In genomic region chr12:11651377-11651776, GRCh38 we compare ENCODE assay signal across 9 cellular contexts. TPM values are rescaled to one million over a fixed set of nuclear protein-coding genes. Genes with fewer than 3 reads are reported as not detected.
DNase-seq lines count a peak whose midpoint lies in the region; ATAC-seq and TF ChIP-seq lines count a peak whose summit lies in the region.
"Had no signal": no experiment of that assay in that cellular context is flagged by ENCODE, and none has a peak within 500 bp of the region (broad histone marks: within the 10 kb centered on the region; RNA-seq: fewer than 3 reads in every experiment).

No MANE protein-coding gene starts in this region.

- no peak for ATAC-seq in left ventricle myocardium superior

- in situ Hi-C loops in brain microvascular endothelial cell (cut with HindIII; ENCODE audit: low pct_ligation_motif_present, low sequenced_read_pairs): no loop called here

- H3K4me1 ChIP-seq in cardiac muscle cell (ENCODE audit: low read depth): peaks cover 38% of the 10 kb centered on the region
- peaks cover 34% of the 10 kb centered on the region for H3K4me1 ChIP-seq in mesodermal cell (ENCODE audit: control insufficient read depth, insufficient read depth, low read length, poor library complexity, severe bottlenecking)
- peaks cover 2% of the 10 kb centered on the region for H3K4me1 ChIP-seq in urinary bladder (ENCODE audit: insufficient read depth)

- H3K36me3 ChIP-seq in cardiac muscle cell (no peaks in the 10 kb centered on the region), brain microvascular endothelial cell (replicated peaks) (no peaks in the 10 kb centered on the region), mesodermal cell (ENCODE audit: control insufficient read depth, insufficient read depth, low read length) (peaks cover 4% of the 10 kb centered on the region), urinary bladder (ENCODE audit: insufficient read depth) (no peaks in the 10 kb centered on the region)

- intact Hi-C loops in left ventricle myocardium superior (cut with micrococcal nuclease): loop anchor here (10.0 kb wide), 1 partner anchor 163 kb away; no protein-coding TSS in a partner anchor

- 57% methylated on average over 1 of the region's 5 CpGs; no CpG with 5 or more reads in 1 of the 2 experiments for WGBS in mesodermal cell (ENCODE audit: insufficient coverage in 2 of 2), 2 experiments
- 19% methylated on average over 5 of the region's 5 CpGs for WGBS in urinary bladder

- H3K27me3 ChIP-seq in cardiac muscle cell: no peaks in the 10 kb centered on the region
- no peaks in the 10 kb centered on the region for H3K27me3 ChIP-seq in brain microvascular endothelial cell (replicated peaks)

- DNase-seq in cardiac muscle cell (ENCODE audit: low read depth in 1 of 2, low spot score in 1 of 2) (no peak), left ventricle myocardium superior (no peak), brain microvascular endothelial cell (no peak), NCI-H2029 (lab: John Stamatoyannopoulos, UW) (no peak), GM03348 (ENCODE audit: low spot score) (no peak)
- no peak for DNase-seq in activated CD8-positive, alpha-beta memory T cell treated with anti-CD3 and anti-CD28 coated beads, Interleukin-2, amount 50 U/mL, for 48 hours
- DNase-seq: foreskin melanocyte had no signal

- TF ChIP-seq CTCF in cardiac muscle cell (IDR thresholded peaks at IDR 0.05; ENCODE audit: low read depth, low read length): no peak
- no peak for TF ChIP-seq CTCF in brain microvascular endothelial cell (IDR thresholded peaks at IDR 0.05; ENCODE audit: low read depth, low read length, missing control alignments)

- H3K9me3 ChIP-seq in cardiac muscle cell (ENCODE audit: low read depth) (no peaks in the 10 kb centered on the region), mesodermal cell (ENCODE audit: control insufficient read depth, low read length) (no peaks in the 10 kb centered on the region)

- no peak overlapping the region for H3K27ac ChIP-seq in cardiac muscle cell
- peak overlapping the region; percentile 99 for H3K27ac ChIP-seq in brain microvascular endothelial cell
- no peak overlapping the region for H3K27ac ChIP-seq in mesodermal cell (ENCODE audit: low read depth, low read length, severe bottlenecking)
- no peak overlapping the region for H3K27ac ChIP-seq in urinary bladder (ENCODE audit: low read depth)

- H3K4me3 ChIP-seq in cardiac muscle cell (peak overlapping the region; percentile 99), brain microvascular endothelial cell (ENCODE audit: low read depth, low read length) (peak overlapping the region; percentile 93), mesodermal cell (ENCODE audit: extremely low read depth, insufficient read depth, low read length, poor library complexity, severe bottlenecking) (peak overlapping the region; percentile 73), urinary bladder (ENCODE audit: low read depth, low read length) (peak overlapping the region; percentile 97)

RNA-seq across cellular contexts. Expression of gene ETV6, which starts 1.9 kb away (rescaled TPM):
- total RNA-seq in cardiac muscle cell: 6.5 and 9.1 TPM in 2 replicates
- 11.9 and 16.2 TPM in 2 replicates for polyA plus RNA-seq in cardiac muscle cell
- 14.7 TPM for total RNA-seq in left ventricle myocardium superior
- 13.9 TPM for polyA plus RNA-seq in mesodermal cell (2013, experiment 1 of 2)
- polyA plus RNA-seq in mesodermal cell (2013, experiment 2 of 2): 11.2 TPM
- total RNA-seq in urinary bladder: 12.7 TPM
- 11.8 TPM for polyA plus RNA-seq in urinary bladder
